ENCODE assay signal across 23 cellular contexts in the genomic region with DNA sequence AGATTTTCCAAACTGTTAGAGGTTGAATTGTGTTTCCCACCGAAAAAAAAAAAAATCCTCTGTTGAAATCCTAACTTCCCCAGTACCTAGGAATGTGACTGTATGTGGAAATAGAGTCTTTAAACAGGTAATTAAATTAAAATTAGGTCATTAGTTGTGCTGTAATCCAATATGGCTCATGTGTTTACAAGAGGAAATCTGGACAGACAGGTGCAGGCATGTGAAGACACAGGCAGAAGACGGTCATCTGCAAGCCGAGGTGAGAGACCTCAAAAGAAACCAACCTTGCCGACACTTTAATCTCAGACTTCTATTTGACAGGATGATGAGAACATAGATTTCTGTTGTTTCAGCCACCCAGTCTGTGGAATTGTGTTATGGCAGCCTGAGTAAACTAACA. TPM values are rescaled to one million over a fixed set of nuclear protein-coding genes. Genes with fewer than 3 reads are reported as not detected.
DNase-seq lines count a peak whose midpoint lies in the region; ATAC-seq and TF ChIP-seq lines count a peak whose summit lies in the region.
"Had no signal": no experiment of that assay in that cellular context is flagged by ENCODE, and none has a peak within 500 bp of the region (broad histone marks: within the 10 kb centered on the region; RNA-seq: fewer than 3 reads in every experiment).

No MANE protein-coding gene starts in this region.

- ATAC-seq in RWPE2 (ENCODE audit: low read depth) (no peak), GM21367 (IDR thresholded peaks at IDR 0.05; ENCODE audit: unreplicated experiment) (no peak)
- ATAC-seq in stimulated activated memory B cell treated with anti-CD40 and anti-IgM and Interleukin-4, amounts not matched to agents 10 μg/mL and 1 μg/mL and 100 μg/mL, for 72 hours = no peak
- ATAC-seq: activated CD8-positive, alpha-beta memory T cell treated with anti-CD3 and anti-CD28 coated beads, Interleukin-2, amount 10 ng/mL, durations not matched to agents 7 days and 5 days; stimulated activated naive CD8-positive, alpha-beta T cell treated with anti-CD3 and anti-CD28 coated beads, Interleukin-15, Interleukin-2, amounts not matched to agents 100 U/mL and 50 U/mL, for 24 hours had no signal

- H3K4me3 Mint-ChIP-seq in Caco-2 (ENCODE audit: unreplicated experiment) = no peak overlapping the region
- H3K4me3 Mint-ChIP-seq in stimulated activated memory B cell treated with anti-CD40 and anti-IgM and Interleukin-4, amounts not matched to agents 10 μg/mL and 1 μg/mL and 100 μg/mL, for 72 hours = no peak overlapping the region
- H3K4me3 Mint-ChIP-seq: activated CD8-positive, alpha-beta memory T cell treated with anti-CD3 and anti-CD28 coated beads, Interleukin-2, amount 10 ng/mL, durations not matched to agents 7 days and 5 days; activated naive CD4-positive, alpha-beta T cell treated with anti-CD3 and anti-CD28 coated beads for 36 hours; CD4-positive, CD25-positive, alpha-beta regulatory T cell had no signal

- no peak for DNase-seq in Caco-2
- DNase-seq in RWPE2 (ENCODE audit: low spot score) = no peak
- no peak for DNase-seq in esophagus squamous epithelium (lab: John Stamatoyannopoulos, UW)
- DNase-seq in prostate gland (ENCODE audit: low spot score) = peak; percentile 33
- DNase-seq in SW 1271 (lab: John Stamatoyannopoulos, UW) = no peak
- DNase-seq in hepatic stellate cell (ENCODE audit: low spot score) = no peak
- DNase-seq: activated CD4-positive, alpha-beta T cell treated with anti-CD3 and anti-CD28 coated beads, Interleukin-2, amount 50 U/mL, for 1 hour; activated CD8-positive, alpha-beta memory T cell treated with anti-CD3 and anti-CD28 coated beads, Interleukin-2, amount 10 ng/mL, durations not matched to agents 7 days and 5 days; activated naive CD4-positive, alpha-beta T cell treated with anti-CD3 and anti-CD28 coated beads for 36 hours; brain microvascular endothelial cell; CD4-positive, CD25-positive, alpha-beta regulatory T cell; DMS 273 treated with DMSO at 0.1 percent for 48 hours; kidney; NCI-H1105 treated with DMSO at 0.1 percent for 48 hours; NCI-H2107; stimulated activated CD4-positive, alpha-beta T cell treated with anti-CD3 and anti-CD28 coated beads, Interleukin-4, amount 100 ng/mL, for 4 hours; stimulated activated naive CD8-positive, alpha-beta T cell treated with anti-CD3 and anti-CD28 coated beads, Interleukin-15, Interleukin-2, amounts not matched to agents 100 U/mL and 50 U/mL, for 24 hours; T-helper 2 cell; transverse colon had no signal

- H3K9me3 ChIP-seq in Caco-2 (peaks cover 4% of the 10 kb centered on the region; the same call in 1 of the 2 replicates), RWPE2 (ENCODE audit: severe bottlenecking) (no peaks in the 10 kb centered on the region), esophagus squamous epithelium (no peaks in the 10 kb centered on the region), prostate gland (no peaks in the 10 kb centered on the region)
- H3K9me3 ChIP-seq: transverse colon had no signal

- H3K4me1 ChIP-seq in Caco-2 (peaks cover 63% of the 10 kb centered on the region), RWPE2 (ENCODE audit: insufficient read depth, poor library complexity, severe bottlenecking) (peaks cover 50% of the 10 kb centered on the region), esophagus squamous epithelium (peaks cover 13 to 58% (median 19%) of the 10 kb centered on the region in 3 donors), prostate gland (replicated peaks) (peaks cover 5% of the 10 kb centered on the region)

- H3K9me3 Mint-ChIP-seq in Caco-2 (ENCODE audit: unreplicated experiment) = peaks cover 14% of the 10 kb centered on the region
- no peaks in the 10 kb centered on the region for H3K9me3 Mint-ChIP-seq in stimulated activated memory B cell treated with anti-CD40 and anti-IgM and Interleukin-4, amounts not matched to agents 10 μg/mL and 1 μg/mL and 100 μg/mL, for 72 hours
- H3K9me3 Mint-ChIP-seq: activated naive CD4-positive, alpha-beta T cell treated with anti-CD3 and anti-CD28 coated beads for 36 hours had no signal

- 19 to 46% methylated on average over 4 of the region's 4 CpGs for WGBS in esophagus squamous epithelium, 2 donors
- 62% methylated on average over 4 of the region's 4 CpGs for WGBS in prostate gland

- H3K36me3 ChIP-seq in Caco-2 (ENCODE audit: control insufficient read depth, insufficient read depth, low read length) = no peaks in the 10 kb centered on the region
- H3K36me3 ChIP-seq in RWPE2 (ENCODE audit: low read depth) = no peaks in the 10 kb centered on the region
- no peaks in the 10 kb centered on the region for H3K36me3 ChIP-seq in esophagus squamous epithelium
- no peaks in the 10 kb centered on the region for H3K36me3 ChIP-seq in prostate gland
- H3K36me3 ChIP-seq: brain microvascular endothelial cell, transverse colon had no signal

- peaks cover 8% of the 10 kb centered on the region for H3K36me3 Mint-ChIP-seq in Caco-2 (ENCODE audit: insufficient read depth, unreplicated experiment)
- H3K36me3 Mint-ChIP-seq in stimulated activated memory B cell treated with anti-CD40 and anti-IgM and Interleukin-4, amounts not matched to agents 10 μg/mL and 1 μg/mL and 100 μg/mL, for 72 hours = no peaks in the 10 kb centered on the region

- H3K27me3 ChIP-seq in Caco-2 (replicated peaks; ENCODE audit: control insufficient read depth, insufficient read depth, low read length) (no peaks in the 10 kb centered on the region), RWPE2 (ENCODE audit: insufficient read depth, poor library complexity, severe bottlenecking) (no peaks in the 10 kb centered on the region), esophagus squamous epithelium (no peaks in the 10 kb centered on the region), prostate gland (replicated peaks; ENCODE audit: insufficient read depth) (no peaks in the 10 kb centered on the region)
- H3K27me3 ChIP-seq: brain microvascular endothelial cell, transverse colon had no signal

- H3K4me3 ChIP-seq in Caco-2 (ENCODE audit: low read depth, low read length) (no peak overlapping the region), RWPE2 (ENCODE audit: severe bottlenecking) (no peak overlapping the region), esophagus squamous epithelium (no peak overlapping the region), prostate gland (no peak overlapping the region)
- H3K4me3 ChIP-seq: coronary artery, SK-N-MC, transverse colon had no signal

- H3K27ac ChIP-seq in RWPE2 (ENCODE audit: poor library complexity, severe bottlenecking) (peak overlapping the region; percentile 98), esophagus squamous epithelium (peak overlapping the region; percentile 68 to 94 (median 89)), prostate gland (no peak overlapping the region)
- H3K27ac ChIP-seq: brain microvascular endothelial cell, coronary artery, SK-N-MC had no signal

- no peaks in the 10 kb centered on the region for H3K27me3 Mint-ChIP-seq in Caco-2 (ENCODE audit: insufficient read depth, unreplicated experiment)
- no peaks in the 10 kb centered on the region for H3K27me3 Mint-ChIP-seq in stimulated activated memory B cell treated with anti-CD40 and anti-IgM and Interleukin-4, amounts not matched to agents 10 μg/mL and 1 μg/mL and 100 μg/mL, for 72 hours

- POLR2A ChIA-PET in Caco-2 (lab: Charles Lee) = interaction anchor here (0.7 kb wide), 1 partner anchor 29 kb away, joined by 7 read pairs; a partner anchor contains a TSS

- intact Hi-C loops in Caco-2 (cut with micrococcal nuclease; ENCODE audit: unreplicated experiment) = no loop called here
- intact Hi-C loops in esophagus squamous epithelium (cut with DNase I) = no loop called here
- intact Hi-C loops in prostate gland (cut with DNase I) = no loop called here

- peak overlapping the region; percentile 75 for H3K27ac Mint-ChIP-seq in Caco-2 (ENCODE audit: unreplicated experiment)
- no peak overlapping the region for H3K27ac Mint-ChIP-seq in stimulated activated memory B cell treated with anti-CD40 and anti-IgM and Interleukin-4, amounts not matched to agents 10 μg/mL and 1 μg/mL and 100 μg/mL, for 72 hours
- H3K27ac Mint-ChIP-seq: activated CD8-positive, alpha-beta memory T cell treated with anti-CD3 and anti-CD28 coated beads, Interleukin-2, amount 10 ng/mL, durations not matched to agents 7 days and 5 days; activated naive CD4-positive, alpha-beta T cell treated with anti-CD3 and anti-CD28 coated beads for 36 hours had no signal

- no TSS peak for BruUV-seq in Caco-2 (replicated peaks; lab: Mats Ljungman, UMichigan)

- TF ChIP-seq POLR2A in esophagus squamous epithelium (IDR thresholded peaks at IDR 0.05) (no peak), prostate gland (IDR thresholded peaks at IDR 0.05) (no peak)

- CTCF ChIA-PET in Caco-2 (lab: Charles Lee) = no interaction called here

- TF ChIP-seq CTCF in Caco-2 (IDR thresholded peaks at IDR 0.05; ENCODE audit: insufficient read depth in 1 of 2, low read depth in 1 of 2, low read length in 1 of 2, severe bottlenecking in 1 of 2, unreplicated experiment in 1 of 2) = no peak
- TF ChIP-seq CTCF in RWPE2 (IDR thresholded peaks at IDR 0.05; ENCODE audit: poor library complexity, severe bottlenecking) = no peak
- TF ChIP-seq CTCF in esophagus squamous epithelium (IDR thresholded peaks at IDR 0.05) = no peak
- no peak for TF ChIP-seq CTCF in prostate gland (IDR thresholded peaks at IDR 0.05)

- H3K4me1 Mint-ChIP-seq in Caco-2 (ENCODE audit: low read depth, unreplicated experiment) = peaks cover 47% of the 10 kb centered on the region
- H3K4me1 Mint-ChIP-seq in stimulated activated memory B cell treated with anti-CD40 and anti-IgM and Interleukin-4, amounts not matched to agents 10 μg/mL and 1 μg/mL and 100 μg/mL, for 72 hours = peaks cover 34% of the 10 kb centered on the region

RNA-seq across cellular contexts. Expression of a gene that starts 28.6 kb away (rescaled TPM):
- total RNA-seq in Caco-2 (2022) = 282 and 290 TPM in 2 replicates
- total RNA-seq in esophagus squamous epithelium = 100 to 1,000 TPM; 208 to 339 (median 285) TPM
- 100 to 1,000 TPM; 118 to 222 TPM for total RNA-seq in prostate gland

Comparison
In these comparisons a context has a peak if more than half of its experiments do, and no peak if none do; other contexts are left out.
1. H3K27ac ChIP-seq: peak in RWPE2 (single experiment) and esophagus squamous epithelium (4 of 4); none in prostate gland (0 of 2).